Comparison of ENCODE assay signal across 11 cellular contexts in genomic region chr4:153233761-153234371, GRCh38. TPM values are rescaled to one million over a fixed set of nuclear protein-coding genes. Genes with fewer than 3 reads are reported as not detected.
A peak's percentile ranks its signal among the peaks of the same experiment; 100 is the strongest.
DNase-seq lines count a peak whose midpoint lies in the region; ATAC-seq, FAIRE-seq and TF ChIP-seq lines count a peak whose summit lies in the region.
"Had no signal": no experiment of that assay in that cellular context is flagged by ENCODE, and none has a peak within 500 bp of the region (broad histone marks: within the 10 kb centered on the region; RNA-seq: fewer than 3 reads in every experiment).

No MANE protein-coding gene starts in this region.

- no peaks in the 10 kb centered on the region for H3K36me3 Mint-ChIP-seq in T-helper 2 cell treated with Interferon-gamma antibody and Interleukin-4, amounts not matched to agents 5 μg/mL and 100 μg/mL, for 36 hours (ENCODE audit: low read depth)

- no peak overlapping the region for H3K14ac ChIP-seq in mesenchymal stem cell (ENCODE audit: low read length in 2 of 2)

- peaks cover 10% of the 10 kb centered on the region for H3K4me1 ChIP-seq in mesenchymal stem cell (ENCODE audit: control insufficient read depth, insufficient read depth, low read depth, low read length)

- in situ Hi-C loops in GM13977 (cut with MboI; ENCODE audit: low pct_unique_long_range_greater_than_20kb, low sequenced_read_pairs, unreplicated experiment) = no loop called here

- no peak overlapping the region for H3K4me3 ChIP-seq in bronchial epithelial cell (ENCODE audit: low read depth, low read length)
- H3K4me3 ChIP-seq in mesenchymal stem cell (ENCODE audit: insufficient read depth in 1 of 2, low read depth in 1 of 2, low read length in 2 of 2) = peak overlapping the region in 1 of 2 experiments; percentile 57
- H3K4me3 ChIP-seq: tibial nerve had no signal

- H3K36me3 ChIP-seq in bronchial epithelial cell (ENCODE audit: control insufficient read depth, insufficient read depth, low read length) (no peaks in the 10 kb centered on the region), mesenchymal stem cell (ENCODE audit: control insufficient read depth in 1 of 2, insufficient read depth in 2 of 2, low read depth in 1 of 2, low read length in 2 of 2) (peaks cover 0 to 10% of the 10 kb centered on the region in 2 experiments)
- H3K36me3 ChIP-seq: tibial nerve had no signal

- H3K23ac ChIP-seq in mesenchymal stem cell (ENCODE audit: low read length in 2 of 2) = no peak overlapping the region

- H3K27me3 ChIP-seq in bronchial epithelial cell (ENCODE audit: control insufficient read depth, insufficient read depth, low read length) = no peaks in the 10 kb centered on the region
- peaks cover 0 to 6% of the 10 kb centered on the region in 2 experiments for H3K27me3 ChIP-seq in mesenchymal stem cell (ENCODE audit: control insufficient read depth in 1 of 2, insufficient read depth in 1 of 2, low read length in 2 of 2)
- H3K27me3 ChIP-seq: tibial nerve had no signal

- TF ChIP-seq CTCF in bronchial epithelial cell (IDR thresholded peaks at IDR 0.05; ENCODE audit: insufficient read depth, low read length, severe bottlenecking) (no peak), GM13977 (IDR thresholded peaks at IDR 0.05; ENCODE audit: extremely low read depth, insufficient read depth, missing control alignments) (no peak)

- H3K79me1 ChIP-seq in mesenchymal stem cell (replicated peaks; ENCODE audit: low read length, poor library complexity, severe bottlenecking) = peaks cover 40% of the 10 kb centered on the region

- no peak overlapping the region for H2BK120ac ChIP-seq in mesenchymal stem cell (ENCODE audit: low read depth, low read length)

- peak overlapping the region; percentile 73 for H3K27ac ChIP-seq in mesenchymal stem cell (ENCODE audit: low read length, poor library complexity, severe bottlenecking)
- H3K27ac ChIP-seq: tibial nerve had no signal

- H3K4me2 ChIP-seq in mesenchymal stem cell (ENCODE audit: low read length, poor library complexity, severe bottlenecking) = no peak overlapping the region

- H3K4ac ChIP-seq in mesenchymal stem cell (ENCODE audit: low read depth in 1 of 2, low read length in 2 of 2) = peak overlapping the region in 1 of 2 experiments; percentile 49

- 15% methylated on average over 5 of the region's 5 CpGs for WGBS in mesenchymal stem cell

- peaks cover 6% of the 10 kb centered on the region for H3K4me1 Mint-ChIP-seq in T-helper 2 cell treated with Interferon-gamma antibody and Interleukin-4, amounts not matched to agents 5 μg/mL and 100 μg/mL, for 36 hours (ENCODE audit: low read depth)

- H2AK5ac ChIP-seq in mesenchymal stem cell (ENCODE audit: low read length, severe bottlenecking) = no peak overlapping the region

- no peaks in the 10 kb centered on the region for H3K9me3 Mint-ChIP-seq in T-helper 2 cell treated with Interferon-gamma antibody and Interleukin-4, amounts not matched to agents 5 μg/mL and 100 μg/mL, for 36 hours
- H3K9me3 Mint-ChIP-seq: activated CD8-positive, alpha-beta T cell treated with anti-CD3 and anti-CD28 coated beads for 36 hours had no signal

- H4K91ac ChIP-seq in mesenchymal stem cell (ENCODE audit: low read length) = no peak overlapping the region

- no peak overlapping the region for H3K27ac Mint-ChIP-seq in T-helper 2 cell treated with Interferon-gamma antibody and Interleukin-4, amounts not matched to agents 5 μg/mL and 100 μg/mL, for 36 hours
- H3K27ac Mint-ChIP-seq: activated CD8-positive, alpha-beta T cell treated with anti-CD3 and anti-CD28 coated beads for 36 hours had no signal

- H2BK5ac ChIP-seq in mesenchymal stem cell (ENCODE audit: low read depth, low read length, poor library complexity, severe bottlenecking) = no peak overlapping the region

- no peaks in the 10 kb centered on the region for H3K9me3 ChIP-seq in mesenchymal stem cell (ENCODE audit: control insufficient read depth, low read length)
- H3K9me3 ChIP-seq: tibial nerve had no signal

- no peak overlapping the region for H3K4me3 Mint-ChIP-seq in T-helper 2 cell treated with Interferon-gamma antibody and Interleukin-4, amounts not matched to agents 5 μg/mL and 100 μg/mL, for 36 hours
- H3K4me3 Mint-ChIP-seq: activated CD8-positive, alpha-beta T cell treated with anti-CD3 and anti-CD28 coated beads for 36 hours had no signal

- H2BK15ac ChIP-seq in mesenchymal stem cell (ENCODE audit: low read depth, poor library complexity, severe bottlenecking) = no peak overlapping the region

- no peak overlapping the region for H2BK12ac ChIP-seq in mesenchymal stem cell (ENCODE audit: low read length in 2 of 2)

- peak; percentile 56 for DNase-seq in AG08396 (ENCODE audit: low spot score)
- DNase-seq in HTR-8/SVneo (ENCODE audit: insufficient read length, low spot score) = peak; percentile 71
- peak; percentile 88 for DNase-seq in bronchial epithelial cell (ENCODE audit: low read depth)
- peak; percentile 86 for DNase-seq in mesenchymal stem cell
- DNase-seq in T-helper 2 cell treated with Interferon-gamma antibody and Interleukin-4, amounts not matched to agents 5 μg/mL and 100 μg/mL, for 36 hours (ENCODE audit: low spot score) = no peak
- DNase-seq in GM13977 (ENCODE audit: low spot score) = no peak
- DNase-seq in midbrain (lab: John Stamatoyannopoulos, UW) = no peak
- DNase-seq: activated CD8-positive, alpha-beta T cell treated with anti-CD3 and anti-CD28 coated beads for 36 hours; NCI-H2227 treated with DMSO at 0.1 percent for 48 hours had no signal

- no peak overlapping the region for H4K8ac ChIP-seq in mesenchymal stem cell (ENCODE audit: low read length)

- H3K27me3 Mint-ChIP-seq in T-helper 2 cell treated with Interferon-gamma antibody and Interleukin-4, amounts not matched to agents 5 μg/mL and 100 μg/mL, for 36 hours (ENCODE audit: low read depth) = peaks cover 33% of the 10 kb centered on the region

- no peak overlapping the region for H2AFZ ChIP-seq in mesenchymal stem cell (ENCODE audit: low read depth, low read length)

- no peak for ATAC-seq in HG03439 (IDR thresholded peaks at IDR 0.05; ENCODE audit: unreplicated experiment)
- ATAC-seq: activated CD8-positive, alpha-beta T cell treated with anti-CD3 and anti-CD28 coated beads for 36 hours had no signal

- H3K9ac ChIP-seq in mesenchymal stem cell (ENCODE audit: low read length) = no peak overlapping the region

- no peak overlapping the region for H3K18ac ChIP-seq in mesenchymal stem cell (ENCODE audit: low read depth in 1 of 2, low read length in 2 of 2)

- peak; percentile 82 for FAIRE-seq in HTR-8/SVneo (lab: Jason Lieb, UNC)
- no peak for FAIRE-seq in bronchial epithelial cell (lab: Jason Lieb, UNC)

RNA-seq across cellular contexts. Expression of gene TRIM2, which starts 29.6 kb away (rescaled TPM):
- 7.1 and 23.4 TPM in 2 replicates for total RNA-seq in bronchial epithelial cell
- polyA plus RNA-seq in mesenchymal stem cell (2013, experiment 1 of 2) = 18.0 TPM
- 18.0 TPM for polyA plus RNA-seq in mesenchymal stem cell (2013, experiment 2 of 2)

Comparison
In these comparisons a context has a peak if more than half of its experiments do, and no peak if none do; other contexts are left out.
1. DNase-seq: peak in AG08396 (single experiment), HTR-8/SVneo (single experiment), bronchial epithelial cell (single experiment) and mesenchymal stem cell (single experiment); none in T-helper 2 cell treated with Interferon-gamma antibody and Interleukin-4, amounts not matched to agents 5 μg/mL and 100 μg/mL, for 36 hours (single experiment), GM13977 (single experiment) and midbrain (single experiment).